1 cellular context compared by ENCODE assay signal in the genomic region with DNA sequence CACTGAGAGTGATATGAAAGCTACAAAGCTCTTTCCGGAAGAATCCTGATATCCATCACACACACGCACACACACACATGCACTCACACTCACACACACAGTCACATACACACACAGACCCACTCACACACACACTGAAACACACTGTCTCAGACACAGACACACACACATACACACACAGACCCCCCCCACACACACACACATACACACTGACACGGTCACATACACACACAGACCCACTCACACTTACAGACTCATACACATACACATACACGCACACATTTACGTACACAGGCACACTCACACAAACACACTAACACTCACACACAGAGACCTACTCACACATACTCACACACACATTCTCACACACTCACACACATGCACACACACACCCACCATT.
A peak's percentile ranks its signal among the peaks of the same experiment; 100 is the strongest.
TF ChIP-seq lines count a peak whose summit lies in the region.

No MANE protein-coding gene starts in this region.

TF ChIP-seq in GM12878, 131 proteins besides CTCF, POLR2A, EP300 and RAD21 (continued from another document):
- TF ChIP-seq, protein P1, sequence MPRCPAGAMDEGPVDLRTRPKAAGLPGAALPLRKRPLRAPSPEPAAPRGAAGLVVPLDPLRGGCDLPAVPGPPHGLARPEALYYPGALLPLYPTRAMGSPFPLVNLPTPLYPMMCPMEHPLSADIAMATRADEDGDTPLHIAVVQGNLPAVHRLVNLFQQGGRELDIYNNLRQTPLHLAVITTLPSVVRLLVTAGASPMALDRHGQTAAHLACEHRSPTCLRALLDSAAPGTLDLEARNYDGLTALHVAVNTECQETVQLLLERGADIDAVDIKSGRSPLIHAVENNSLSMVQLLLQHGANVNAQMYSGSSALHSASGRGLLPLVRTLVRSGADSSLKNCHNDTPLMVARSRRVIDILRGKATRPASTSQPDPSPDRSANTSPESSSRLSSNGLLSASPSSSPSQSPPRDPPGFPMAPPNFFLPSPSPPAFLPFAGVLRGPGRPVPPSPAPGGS (IDR thresholded peaks at IDR 0.05; ENCODE audit: borderline replicate concordance, insufficient read depth, low read depth, low read length, poor library complexity, severe bottlenecking), result peak; percentile 79
- TF ChIP-seq, protein P2, sequence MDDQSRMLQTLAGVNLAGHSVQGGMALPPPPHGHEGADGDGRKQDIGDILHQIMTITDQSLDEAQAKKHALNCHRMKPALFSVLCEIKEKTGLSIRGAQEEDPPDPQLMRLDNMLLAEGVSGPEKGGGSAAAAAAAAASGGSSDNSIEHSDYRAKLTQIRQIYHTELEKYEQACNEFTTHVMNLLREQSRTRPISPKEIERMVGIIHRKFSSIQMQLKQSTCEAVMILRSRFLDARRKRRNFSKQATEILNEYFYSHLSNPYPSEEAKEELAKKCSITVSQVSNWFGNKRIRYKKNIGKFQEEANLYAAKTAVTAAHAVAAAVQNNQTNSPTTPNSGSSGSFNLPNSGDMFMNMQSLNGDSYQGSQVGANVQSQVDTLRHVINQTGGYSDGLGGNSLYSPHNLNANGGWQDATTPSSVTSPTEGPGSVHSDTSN (IDR thresholded peaks at IDR 0.05; ENCODE audit: insufficient replicate concordance, low read depth, low read length), result peak; percentile 16
